ENCODE assay signal across 15 cellular contexts in the genomic region with DNA sequence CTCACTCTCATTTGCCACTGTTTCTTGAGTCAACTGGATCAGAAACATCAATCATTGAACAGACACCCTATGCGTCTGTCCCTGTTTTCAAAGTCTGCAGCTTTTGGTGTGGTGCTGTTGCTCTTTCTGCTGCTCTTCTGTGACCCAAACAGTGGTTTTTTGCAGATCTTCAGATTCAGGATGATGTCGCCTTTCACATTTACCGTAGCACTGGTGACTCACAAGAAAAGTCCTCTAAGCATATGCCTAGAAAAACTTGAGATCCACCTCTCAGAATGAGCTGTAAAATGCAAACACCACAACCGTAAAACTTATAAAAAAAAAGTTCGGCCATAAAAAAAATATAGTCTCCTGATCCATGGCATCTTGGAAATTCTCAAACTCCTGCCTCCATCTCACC.
"Had no signal": no experiment of that assay in that cellular context is flagged by ENCODE, and none has a peak within 500 bp of the region (broad histone marks: within the 10 kb centered on the region; RNA-seq: fewer than 3 reads in every experiment).

No MANE protein-coding gene starts in this region.

- H3K9me3 Mint-ChIP-seq: activated CD4-positive, alpha-beta memory T cell treated with anti-CD3 and anti-CD28 coated beads for 36 hours; activated naive CD8-positive, alpha-beta T cell treated with anti-CD3 and anti-CD28 coated beads, Interleukin-2, amount 50 U/mL, for 24 hours; dendritic cell treated with granulocyte-macrophage colony-stimulating factor and Interleukin-4, amounts not matched to agents 40 ng/mL and 50 ng/mL, for 4 days had no signal

- ATAC-seq: activated naive CD8-positive, alpha-beta T cell treated with anti-CD3 and anti-CD28 coated beads, Interleukin-2, amount 50 U/mL, for 24 hours; effector memory CD8-positive, alpha-beta T cell; heart left ventricle; left lung; natural killer cell treated with Interleukin-12 subunit alpha and Interleukin-12 subunit beta and Interleukin-15 and Interleukin-18, amount 100 ng/mL, for 72 hours; T-helper 17 cell had no signal

- H3K27ac ChIP-seq: heart left ventricle, left lung had no signal

- H3K9me3 ChIP-seq: heart left ventricle, left lung had no signal

- H3K27me3 Mint-ChIP-seq: activated CD4-positive, alpha-beta memory T cell treated with anti-CD3 and anti-CD28 coated beads for 36 hours; activated naive CD8-positive, alpha-beta T cell treated with anti-CD3 and anti-CD28 coated beads, Interleukin-2, amount 50 U/mL, for 24 hours; effector memory CD8-positive, alpha-beta T cell; natural killer cell treated with Interleukin-12 subunit alpha and Interleukin-12 subunit beta and Interleukin-15 and Interleukin-18, amount 100 ng/mL, for 72 hours; T-helper 17 cell had no signal

- H3K4me1 ChIP-seq: heart left ventricle, left lung had no signal

- H3K4me3 Mint-ChIP-seq: activated CD4-positive, alpha-beta memory T cell treated with anti-CD3 and anti-CD28 coated beads for 36 hours; activated naive CD8-positive, alpha-beta T cell treated with anti-CD3 and anti-CD28 coated beads, Interleukin-2, amount 50 U/mL, for 24 hours; dendritic cell treated with granulocyte-macrophage colony-stimulating factor and Interleukin-4, amounts not matched to agents 40 ng/mL and 50 ng/mL, for 4 days; effector memory CD8-positive, alpha-beta T cell; natural killer cell treated with Interleukin-12 subunit alpha and Interleukin-12 subunit beta and Interleukin-15 and Interleukin-18, amount 100 ng/mL, for 72 hours; T-helper 17 cell had no signal

- FAIRE-seq: TTC549 had no signal

- H3K4me1 Mint-ChIP-seq: activated naive CD8-positive, alpha-beta T cell treated with anti-CD3 and anti-CD28 coated beads, Interleukin-2, amount 50 U/mL, for 24 hours; T-helper 17 cell had no signal

- H3K4me3 ChIP-seq: heart left ventricle, left lung had no signal

- H3K36me3 ChIP-seq: heart left ventricle, left lung had no signal

- DNase-seq: activated CD4-positive, alpha-beta memory T cell treated with anti-CD3 and anti-CD28 coated beads for 36 hours; activated CD4-positive, CD25-positive, alpha-beta regulatory T cell treated with anti-CD3 and anti-CD28 coated beads, Interleukin-2, amount 50 U/mL, for 72 hours; activated naive CD4-positive, alpha-beta T cell; activated naive CD8-positive, alpha-beta T cell treated with anti-CD3 and anti-CD28 coated beads, Interleukin-2, amount 50 U/mL, for 24 hours; activated T-cell treated with anti-CD3 and anti-CD28 coated beads, Interleukin-2, amount 50 U/mL, for 48 hours; caudate nucleus; effector memory CD8-positive, alpha-beta T cell; foreskin melanocyte; heart left ventricle; islet precursor cell; left lung; T-helper 17 cell had no signal

- H3K36me3 Mint-ChIP-seq: activated CD4-positive, alpha-beta memory T cell treated with anti-CD3 and anti-CD28 coated beads for 36 hours; natural killer cell treated with Interleukin-12 subunit alpha and Interleukin-12 subunit beta and Interleukin-15 and Interleukin-18, amount 100 ng/mL, for 72 hours had no signal

- H3K27me3 ChIP-seq: left lung had no signal
